ENCODE assay signal across 17 cellular contexts in the genomic region with DNA sequence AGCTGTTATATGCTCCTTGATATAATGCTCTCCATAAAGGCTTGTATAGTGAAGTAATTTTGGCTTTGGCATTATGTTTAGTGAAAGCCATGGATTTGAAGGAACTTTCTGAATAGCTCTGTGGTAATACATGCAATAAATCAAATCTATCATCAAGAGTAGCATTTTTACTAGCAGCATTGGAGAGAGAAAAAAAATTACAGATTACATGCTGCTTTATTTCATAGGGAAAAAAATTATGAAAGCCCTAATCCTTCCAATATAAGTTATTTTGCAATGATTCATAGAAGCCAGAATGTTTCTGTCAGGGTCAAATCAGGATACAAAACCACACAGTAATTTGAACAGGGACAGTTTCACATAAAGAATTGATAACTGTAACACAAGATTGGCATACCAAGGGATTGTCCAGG.
DNase-seq lines count a peak whose midpoint lies in the region; ATAC-seq and TF ChIP-seq lines count a peak whose summit lies in the region.
"Had no signal": no experiment of that assay in that cellular context is flagged by ENCODE, and none has a peak within 500 bp of the region (broad histone marks: within the 10 kb centered on the region; RNA-seq: fewer than 3 reads in every experiment).

No MANE protein-coding gene starts in this region.

- BruUV-seq in Calu3 (replicated peaks; lab: Mats Ljungman, UMichigan), result no TSS peak

- H3K4me2 ChIP-seq in SK-N-SH (peak overlapping the region; percentile 42), fibroblast of lung (ENCODE audit: extremely low read depth, insufficient read depth, low read length) (no peak overlapping the region), skeletal muscle satellite cell (ENCODE audit: low read length) (peak overlapping the region; percentile 46)
- H3K4me2 ChIP-seq: PC-9 had no signal

- H3K4me3 Mint-ChIP-seq in Calu3 (ENCODE audit: low read depth, unreplicated experiment), result no peak overlapping the region
- H3K4me3 Mint-ChIP-seq: CD8-positive, alpha-beta memory T cell had no signal

- no peak for TF ChIP-seq RAD21 in SK-N-SH (IDR thresholded peaks at IDR 0.05; ENCODE audit: low read length)

- H3K27ac Mint-ChIP-seq in Calu3 (ENCODE audit: unreplicated experiment), result no peak overlapping the region
- H3K27ac Mint-ChIP-seq: CD8-positive, alpha-beta memory T cell had no signal

- CTCF ChIA-PET in SK-N-SH (lab: Yijun Ruan, JAX), result no interaction called here
- CTCF ChIA-PET in Calu3 (lab: Charles Lee), result no interaction called here

- DNase-seq in GM04504 (ENCODE audit: low read depth), result peak; percentile 82
- no peak for DNase-seq in SK-N-SH
- peak; percentile 59 to 71 for DNase-seq in fibroblast of lung (ENCODE audit: low read depth in 2 of 2)
- no peak for DNase-seq in putamen (ENCODE audit: low spot score)
- DNase-seq in Calu3, result no peak
- no peak for DNase-seq in activated CD8-positive, alpha-beta memory T cell treated with anti-CD3 and anti-CD28 coated beads for 24 hours
- DNase-seq: CD8-positive, alpha-beta memory T cell; DMS 273 treated with DMSO at 0.1 percent for 48 hours; NCI-H1105; NCI-H187; PC-9 had no signal

- peak in 1 of 2 experiments; percentile 84; a peak in 3 of 4 replicates for TF ChIP-seq EP300 in SK-N-SH (IDR thresholded peaks at IDR 0.05; ENCODE audit: borderline replicate concordance in 1 of 2, low read depth in 1 of 2, low read length in 1 of 2)

- POLR2A ChIA-PET in SK-N-SH (lab: Yijun Ruan, JAX), result no interaction called here

- no peaks in the 10 kb centered on the region for H3K9me2 ChIP-seq in SK-N-SH

- no peaks in the 10 kb centered on the region for H3K27me3 Mint-ChIP-seq in Calu3 (ENCODE audit: unreplicated experiment)
- H3K27me3 Mint-ChIP-seq: CD8-positive, alpha-beta memory T cell had no signal

- no peak for TF ChIP-seq CTCF in SK-N-SH (IDR thresholded peaks at IDR 0.05)
- no peak for TF ChIP-seq CTCF in fibroblast of lung (conservative IDR thresholded peaks at IDR 0.05 in 1 of 2, IDR thresholded peaks at IDR 0.05 in 1 of 2; ENCODE audit: low read depth in 1 of 2, low read length in 2 of 2)
- TF ChIP-seq CTCF in Calu3 (IDR thresholded peaks at IDR 0.05; ENCODE audit: unreplicated experiment), result no peak

- H3K9me3 ChIP-seq in SK-N-SH (no peaks in the 10 kb centered on the region), fibroblast of lung (ENCODE audit: control insufficient read depth, insufficient read depth, low read depth, low read length) (no peaks in the 10 kb centered on the region), skeletal muscle satellite cell (replicated peaks; ENCODE audit: low read length) (no peaks in the 10 kb centered on the region)
- H3K9me3 ChIP-seq: MG63 had no signal

- H3K27me3 ChIP-seq in SK-N-SH (ENCODE audit: insufficient read depth) (no peaks in the 10 kb centered on the region), fibroblast of lung (ENCODE audit: control insufficient read depth, insufficient read depth, low read length) (no peaks in the 10 kb centered on the region), skeletal muscle satellite cell (ENCODE audit: control insufficient read depth, insufficient read depth, low read length) (peaks cover 4% of the 10 kb centered on the region)
- H3K27me3 ChIP-seq: MG63 had no signal

- H4K20me1 ChIP-seq in SK-N-SH (ENCODE audit: insufficient read depth) (no peaks in the 10 kb centered on the region), fibroblast of lung (ENCODE audit: control insufficient read depth, extremely low read depth, insufficient read depth, low read length) (no peaks in the 10 kb centered on the region)

- H3F3A ChIP-seq in SK-N-SH (replicated peaks; ENCODE audit: insufficient read depth), result peaks cover 25% of the 10 kb centered on the region

- H3K79me2 ChIP-seq in SK-N-SH (ENCODE audit: insufficient read depth) (no peaks in the 10 kb centered on the region), fibroblast of lung (ENCODE audit: control insufficient read depth, insufficient read depth, low read length) (no peaks in the 10 kb centered on the region)

- intact Hi-C loops in Calu3 (cut with micrococcal nuclease; ENCODE audit: unreplicated experiment), result no loop called here

- no peaks in the 10 kb centered on the region for H3K36me3 Mint-ChIP-seq in Calu3 (ENCODE audit: insufficient read depth, unreplicated experiment)
- H3K36me3 Mint-ChIP-seq: CD8-positive, alpha-beta memory T cell had no signal

- H3K36me3 ChIP-seq in SK-N-SH (replicated peaks in 1 of 2; ENCODE audit: control insufficient read depth in 1 of 2, insufficient read depth in 2 of 2, low read length in 1 of 2), result no peaks in the 10 kb centered on the region
- H3K36me3 ChIP-seq in fibroblast of lung (ENCODE audit: control insufficient read depth, insufficient read depth, low read length), result no peaks in the 10 kb centered on the region
- no peaks in the 10 kb centered on the region for H3K36me3 ChIP-seq in skeletal muscle satellite cell (ENCODE audit: insufficient read depth, low read length)
- H3K36me3 ChIP-seq: MG63 had no signal

- H3K27ac ChIP-seq in SK-N-SH (ENCODE audit: low read depth in 2 of 2, low read length in 1 of 2) (peak overlapping the region; percentile 79 to 88; a peak in 3 of 4 replicates), fibroblast of lung (ENCODE audit: insufficient read depth, low read length) (no peak overlapping the region)
- H3K27ac ChIP-seq: HL-60, PC-9 had no signal

- H3K4me1 Mint-ChIP-seq in Calu3 (ENCODE audit: low read depth, unreplicated experiment), result no peaks in the 10 kb centered on the region
- H3K4me1 Mint-ChIP-seq: CD8-positive, alpha-beta memory T cell had no signal

- no peak overlapping the region for H2AFZ ChIP-seq in SK-N-SH (ENCODE audit: low read depth)
- H2AFZ ChIP-seq in fibroblast of lung (ENCODE audit: low read length), result no peak overlapping the region
- H2AFZ ChIP-seq: PC-9 had no signal

- H3K4me1 ChIP-seq in SK-N-SH (ENCODE audit: control insufficient read depth in 1 of 2, insufficient read depth in 2 of 2, low read depth in 1 of 2, low read length in 1 of 2), result peaks cover 5 to 19% of the 10 kb centered on the region in 2 experiments; a peak in 3 of 4 replicates
- no peaks in the 10 kb centered on the region for H3K4me1 ChIP-seq in fibroblast of lung (ENCODE audit: control insufficient read depth, extremely low read depth, insufficient read depth, low read length)
- H3K4me1 ChIP-seq in skeletal muscle satellite cell (ENCODE audit: control insufficient read depth, insufficient read depth, low read length), result peaks cover 12% of the 10 kb centered on the region

- no peak overlapping the region; a peak in 1 of 4 replicates for H3K4me3 ChIP-seq in SK-N-SH (ENCODE audit: low read depth in 2 of 2, low read length in 1 of 2)
- H3K4me3 ChIP-seq in fibroblast of lung (replicated peaks in 1 of 4; ENCODE audit: control extremely low read depth in 1 of 4, insufficient read depth in 1 of 4, low read depth in 3 of 4, low read length in 4 of 4), result no peak overlapping the region
- no peak overlapping the region for H3K4me3 ChIP-seq in skeletal muscle satellite cell (ENCODE audit: low read length)
- H3K4me3 ChIP-seq: GM12878, MG63, PC-9 had no signal

- ATAC-seq in GM18519 (IDR thresholded peaks at IDR 0.05; ENCODE audit: low FRiP score, unreplicated experiment), result no peak
- ATAC-seq: GM12878, Right ventricle myocardium inferior had no signal

- no peaks in the 10 kb centered on the region for H3K9me3 Mint-ChIP-seq in Calu3 (ENCODE audit: low read depth, unreplicated experiment)

- H3K9ac ChIP-seq in SK-N-SH, result no peak overlapping the region; the same call in 1 of the 2 replicates
- no peak overlapping the region for H3K9ac ChIP-seq in fibroblast of lung (ENCODE audit: insufficient read depth, low read length)
- H3K9ac ChIP-seq in skeletal muscle satellite cell (ENCODE audit: low read depth, low read length), result no peak overlapping the region

TF ChIP-seq in SK-N-SH, 30 proteins besides CTCF, POLR2A, EP300 and RAD21 (continues in another document):
- TF ChIP-seq FOXJ3 (CRISPR knock-in tag; IDR thresholded peaks at IDR 0.05) (no peak), POLR2AphosphoS5 (IDR thresholded peaks at IDR 0.05; ENCODE audit: low read depth, low read length) (no peak), NRF1 (IDR thresholded peaks at IDR 0.05; ENCODE audit: low read depth, low read length) (no peak), CHD2 (IDR thresholded peaks at IDR 0.05; ENCODE audit: low read length, partially characterized antibody) (no peak), GABPA (IDR thresholded peaks at IDR 0.05; ENCODE audit: low read depth) (no peak), NFIC (IDR thresholded peaks at IDR 0.05; ENCODE audit: borderline replicate concordance) (peak; percentile 75; the same call in 1 of the 2 replicates), MXI1 (IDR thresholded peaks at IDR 0.05; ENCODE audit: low read depth, low read length) (no peak), RXRA (IDR thresholded peaks at IDR 0.05; ENCODE audit: borderline replicate concordance, low read depth) (peak; percentile 95), TCF12 (IDR thresholded peaks at IDR 0.05) (peak; percentile 90), EZH2phosphoT487 (IDR thresholded peaks at IDR 0.05; ENCODE audit: borderline replicate concordance, low read depth) (no peak), FOXM1 (IDR thresholded peaks at IDR 0.05; ENCODE audit: low read depth) (no peak), SIN3A (IDR thresholded peaks at IDR 0.05; ENCODE audit: borderline replicate concordance, low read depth, low read length) (0 out of 2 replicates have a peak, but pooled peaks have one; percentile 26), MEF2A (IDR thresholded peaks at IDR 0.05; ENCODE audit: borderline replicate concordance, low read depth) (peak; percentile 43; the same call in 1 of the 2 replicates), JUND (IDR thresholded peaks at IDR 0.05) (peak; percentile 82)
- TF ChIP-seq, protein P1, sequence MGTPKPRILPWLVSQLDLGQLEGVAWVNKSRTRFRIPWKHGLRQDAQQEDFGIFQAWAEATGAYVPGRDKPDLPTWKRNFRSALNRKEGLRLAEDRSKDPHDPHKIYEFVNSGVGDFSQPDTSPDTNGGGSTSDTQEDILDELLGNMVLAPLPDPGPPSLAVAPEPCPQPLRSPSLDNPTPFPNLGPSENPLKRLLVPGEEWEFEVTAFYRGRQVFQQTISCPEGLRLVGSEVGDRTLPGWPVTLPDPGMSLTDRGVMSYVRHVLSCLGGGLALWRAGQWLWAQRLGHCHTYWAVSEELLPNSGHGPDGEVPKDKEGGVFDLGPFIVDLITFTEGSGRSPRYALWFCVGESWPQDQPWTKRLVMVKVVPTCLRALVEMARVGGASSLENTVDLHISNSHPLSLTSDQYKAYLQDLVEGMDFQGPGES (IDR thresholded peaks at IDR 0.05; ENCODE audit: low read depth, low read length), result no peak
- TF ChIP-seq, protein P2, sequence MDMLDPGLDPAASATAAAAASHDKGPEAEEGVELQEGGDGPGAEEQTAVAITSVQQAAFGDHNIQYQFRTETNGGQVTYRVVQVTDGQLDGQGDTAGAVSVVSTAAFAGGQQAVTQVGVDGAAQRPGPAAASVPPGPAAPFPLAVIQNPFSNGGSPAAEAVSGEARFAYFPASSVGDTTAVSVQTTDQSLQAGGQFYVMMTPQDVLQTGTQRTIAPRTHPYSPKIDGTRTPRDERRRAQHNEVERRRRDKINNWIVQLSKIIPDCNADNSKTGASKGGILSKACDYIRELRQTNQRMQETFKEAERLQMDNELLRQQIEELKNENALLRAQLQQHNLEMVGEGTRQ (IDR thresholded peaks at IDR 0.05; ENCODE audit: borderline replicate concordance, low read depth, low read length), result no peak

Comparison
In these comparisons a context has a peak if more than half of its experiments do, and no peak if none do; other contexts are left out.
1. DNase-seq: peak in GM04504 (single experiment) and fibroblast of lung (2 of 2); none in SK-N-SH (single experiment), putamen (single experiment), Calu3 (single experiment) and activated CD8-positive, alpha-beta memory T cell treated with anti-CD3 and anti-CD28 coated beads for 24 hours (single experiment).